ENCODE assay signal across 9 cellular contexts in genomic region chr2:150234787-150235512, GRCh38.
DNase-seq lines count a peak whose midpoint lies in the region; ATAC-seq and TF ChIP-seq lines count a peak whose summit lies in the region.
"Had no signal": no experiment of that assay in that cellular context is flagged by ENCODE, and none has a peak within 500 bp of the region (broad histone marks: within the 10 kb centered on the region; RNA-seq: fewer than 3 reads in every experiment).

No MANE protein-coding gene starts in this region.

- peaks cover 7% of the 10 kb centered on the region for H3K4me1 ChIP-seq in fibroblast of lung (ENCODE audit: control insufficient read depth, extremely low read depth, insufficient read depth, low read length)

- no peaks in the 10 kb centered on the region for H3K9me3 ChIP-seq in fibroblast of lung (ENCODE audit: control insufficient read depth, insufficient read depth, low read depth, low read length)

- peak overlapping the region; percentile 55 for H3K4me2 ChIP-seq in fibroblast of lung (ENCODE audit: extremely low read depth, insufficient read depth, low read length)

- peak; percentile 79 for DNase-seq in GM03348 (ENCODE audit: low spot score)
- peak; percentile 36 for DNase-seq in NCI-H748 treated with DMSO at 0.1 percent for 48 hours (lab: John Stamatoyannopoulos, UW)
- DNase-seq in fibroblast of lung (ENCODE audit: low read depth in 2 of 2) = peak; percentile 90 to 96
- peak; percentile 35 for DNase-seq in retina
- DNase-seq in NCI-H510A treated with DMSO at 0.1 percent for 48 hours (lab: John Stamatoyannopoulos, UW) = no peak
- DNase-seq: activated B cell treated with CpG ODN at 0.5 μM for 24 hours had no signal

- H3K36me3 ChIP-seq in fibroblast of lung (ENCODE audit: control insufficient read depth, insufficient read depth, low read length) = no peaks in the 10 kb centered on the region

- H3K27me3 ChIP-seq in fibroblast of lung (ENCODE audit: control insufficient read depth, insufficient read depth, low read length) = no peaks in the 10 kb centered on the region

- no peak overlapping the region for H3K9ac ChIP-seq in fibroblast of lung (ENCODE audit: insufficient read depth, low read length)

- no peak for TF ChIP-seq CTCF in fibroblast of lung (conservative IDR thresholded peaks at IDR 0.05 in 1 of 2, IDR thresholded peaks at IDR 0.05 in 1 of 2; ENCODE audit: low read depth in 1 of 2, low read length in 2 of 2)

- H4K20me1 ChIP-seq in fibroblast of lung (ENCODE audit: control insufficient read depth, extremely low read depth, insufficient read depth, low read length) = no peaks in the 10 kb centered on the region

- peak overlapping the region; percentile 14 for H3K27ac ChIP-seq in fibroblast of lung (ENCODE audit: insufficient read depth, low read length)

- H3K4me3 ChIP-seq in fibroblast of lung (replicated peaks in 1 of 4; ENCODE audit: control extremely low read depth in 1 of 4, insufficient read depth in 1 of 4, low read depth in 3 of 4, low read length in 4 of 4) = peak overlapping the region in 3 of 4 experiments; percentile 0 to 38 (median 37)

- H2AFZ ChIP-seq in fibroblast of lung (ENCODE audit: low read length) = no peak overlapping the region

- ATAC-seq in GM21360 (IDR thresholded peaks at IDR 0.05; ENCODE audit: unreplicated experiment) (no peak), HG02763 (IDR thresholded peaks at IDR 0.05; ENCODE audit: unreplicated experiment) (no peak), HG03280 (IDR thresholded peaks at IDR 0.05; ENCODE audit: unreplicated experiment) (no peak)

- H3K79me2 ChIP-seq in fibroblast of lung (ENCODE audit: control insufficient read depth, insufficient read depth, low read length) = no peaks in the 10 kb centered on the region
